In the genomic region with DNA sequence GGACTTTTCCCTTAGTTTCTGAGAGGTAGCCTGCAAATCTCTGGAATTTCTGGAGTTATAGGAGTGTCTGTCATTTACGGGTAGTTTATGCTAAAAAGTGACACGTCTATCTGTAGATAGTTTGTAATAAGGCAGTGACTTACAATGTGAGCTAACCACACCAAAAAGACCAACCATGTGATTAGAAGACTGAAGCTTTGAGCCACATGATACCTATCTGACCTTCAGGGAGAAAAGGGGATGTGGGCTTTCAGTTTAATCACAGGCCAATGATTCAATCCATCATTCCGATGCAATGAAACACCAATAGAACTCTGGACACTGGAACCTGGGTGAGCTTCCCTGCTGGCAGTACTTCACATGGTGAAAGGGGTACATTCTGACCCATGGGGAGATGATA, we compare ENCODE assay signal across 21 cellular contexts.
DNase-seq lines count a peak whose midpoint lies in the region; ATAC-seq and TF ChIP-seq lines count a peak whose summit lies in the region.
"Had no signal": no experiment of that assay in that cellular context is flagged by ENCODE, and none has a peak within 500 bp of the region (broad histone marks: within the 10 kb centered on the region; RNA-seq: fewer than 3 reads in every experiment).

No MANE protein-coding gene starts in this region.

- ATAC-seq in gastroesophageal sphincter: no peak
- ATAC-seq: HCT116 had no signal

- TF ChIP-seq EP300 in gastroesophageal sphincter (IDR thresholded peaks at IDR 0.05): no peak

- H3K4me3 ChIP-seq in epithelial cell of proximal tubule (ENCODE audit: low read depth, low read length) (no peak overlapping the region), prostate gland (no peak overlapping the region), gastroesophageal sphincter (no peak overlapping the region)
- no peak overlapping the region for H3K4me3 ChIP-seq in effector memory CD4-positive, alpha-beta T cell (ENCODE audit: insufficient read depth, low read depth, low read length, poor library complexity, severe bottlenecking)

- 82% methylated on average over 3 of the region's 3 CpGs for WGBS in prostate gland
- WGBS in gastroesophageal sphincter (ENCODE audit: low coverage in 1 of 2), 2 donors: 72 to 83% methylated on average over 3 of the region's 3 CpGs

- H3K9me3 ChIP-seq in prostate gland (no peaks in the 10 kb centered on the region), gastroesophageal sphincter (peaks cover 0 to 11% (median 0%) of the 10 kb centered on the region in 3 donors)
- H3K9me3 ChIP-seq in effector memory CD4-positive, alpha-beta T cell (ENCODE audit: control insufficient read depth, low read length): no peaks in the 10 kb centered on the region
- H3K9me3 ChIP-seq: BE2C had no signal

- TF ChIP-seq CTCF in epithelial cell of proximal tubule (conservative IDR thresholded peaks at IDR 0.05; ENCODE audit: low read depth, low read length) (no peak), prostate gland (IDR thresholded peaks at IDR 0.05) (no peak), gastroesophageal sphincter (IDR thresholded peaks at IDR 0.05) (no peak)

- DNase-seq in OCI-M1 (lab: John Stamatoyannopoulos, UW) (peak; percentile 67), epithelial cell of proximal tubule (ENCODE audit: low read depth) (peak; percentile 16), prostate gland (ENCODE audit: low spot score) (no peak), HT-29 (ENCODE audit: low spot score) (no peak), SHP77 (lab: John Stamatoyannopoulos, UW) (no peak)
- no peak for DNase-seq in effector memory CD4-positive, alpha-beta T cell
- DNase-seq: ACHN; BE2C; C1 segment of cervical spinal cord; CD4-positive, CD25-positive, alpha-beta regulatory T cell; CD8-positive, alpha-beta memory T cell; COR-L47; DMS 273 treated with DMSO at 0.1 percent for 48 hours; DMS53; DND-41; EL; GOT3; H7; HFFc6 had no signal

- intact Hi-C loops in prostate gland (cut with DNase I): no loop called here

- H3K36me3 ChIP-seq in prostate gland (no peaks in the 10 kb centered on the region), gastroesophageal sphincter (no peaks in the 10 kb centered on the region)
- no peaks in the 10 kb centered on the region for H3K36me3 ChIP-seq in effector memory CD4-positive, alpha-beta T cell (ENCODE audit: control insufficient read depth, insufficient read depth, low read length)
- H3K36me3 ChIP-seq: BE2C had no signal

- H3K27ac ChIP-seq in prostate gland: peak overlapping the region; percentile 65 to 73
- no peak overlapping the region for H3K27ac ChIP-seq in gastroesophageal sphincter
- H3K27ac ChIP-seq in effector memory CD4-positive, alpha-beta T cell (ENCODE audit: insufficient read depth, low read length, poor library complexity, severe bottlenecking): no peak overlapping the region

- no peak for TF ChIP-seq POLR2A in prostate gland (IDR thresholded peaks at IDR 0.05)
- no peak for TF ChIP-seq POLR2A in gastroesophageal sphincter (IDR thresholded peaks at IDR 0.05)

- H3K27me3 ChIP-seq in prostate gland (replicated peaks; ENCODE audit: insufficient read depth): no peaks in the 10 kb centered on the region
- no peaks in the 10 kb centered on the region for H3K27me3 ChIP-seq in gastroesophageal sphincter
- H3K27me3 ChIP-seq in effector memory CD4-positive, alpha-beta T cell (replicated peaks; ENCODE audit: control insufficient read depth, insufficient read depth, low read length, poor library complexity, severe bottlenecking): no peaks in the 10 kb centered on the region
- H3K27me3 ChIP-seq: BE2C had no signal

- H3K4me1 ChIP-seq in prostate gland (replicated peaks) (no peaks in the 10 kb centered on the region), gastroesophageal sphincter (peaks cover 0 to 11% (median 0%) of the 10 kb centered on the region in 3 donors)
- no peaks in the 10 kb centered on the region for H3K4me1 ChIP-seq in effector memory CD4-positive, alpha-beta T cell (ENCODE audit: control insufficient read depth, insufficient read depth, low read length, poor library complexity, severe bottlenecking)
- H3K4me1 ChIP-seq: BE2C had no signal

Comparison
In these comparisons a context has a peak if more than half of its experiments do, and no peak if none do; other contexts are left out.
1. DNase-seq: peak in OCI-M1 (single experiment) and epithelial cell of proximal tubule (single experiment); none in prostate gland (single experiment), HT-29 (single experiment), SHP77 (0 of 2) and effector memory CD4-positive, alpha-beta T cell (0 of 3).
2. H3K27ac ChIP-seq: peak in prostate gland (2 of 2); none in gastroesophageal sphincter (0 of 4) and effector memory CD4-positive, alpha-beta T cell (single experiment).